In genomic region chr13:114140909-114141255, GRCh38 we compare ENCODE assay signal across 14 cellular contexts. TPM values are rescaled to one million over a fixed set of nuclear protein-coding genes. Genes with fewer than 3 reads are reported as not detected.
DNase-seq lines count a peak whose midpoint lies in the region; ATAC-seq and TF ChIP-seq lines count a peak whose summit lies in the region.
"Had no signal": no experiment of that assay in that cellular context is flagged by ENCODE, and none has a peak within 500 bp of the region (broad histone marks: within the 10 kb centered on the region; RNA-seq: fewer than 3 reads in every experiment).

No MANE protein-coding gene starts in this region.

- peaks cover 13% of the 10 kb centered on the region for H3K4me1 Mint-ChIP-seq in stimulated activated memory B cell treated with anti-CD40 and anti-IgM and Interleukin-4, amounts not matched to agents 10 μg/mL and 1 μg/mL and 100 μg/mL, for 72 hours
- peaks cover 8% of the 10 kb centered on the region for H3K4me1 Mint-ChIP-seq in endothelial cell (ENCODE audit: unreplicated experiment)

- TF ChIP-seq CTCF in left ventricle myocardium inferior (IDR thresholded peaks at IDR 0.05; ENCODE audit: borderline replicate concordance) (no peak), endothelial cell (IDR thresholded peaks at IDR 0.05; ENCODE audit: unreplicated experiment) (no peak)

- H3K9me3 ChIP-seq in left ventricle myocardium inferior (replicated peaks) = no peaks in the 10 kb centered on the region

- H3K27ac ChIP-seq in left ventricle myocardium inferior (replicated peaks) = no peak overlapping the region
- no peak overlapping the region for H3K27ac ChIP-seq in substantia nigra (ENCODE audit: low read depth, low read length, poor library complexity, severe bottlenecking)

- ATAC-seq in Right ventricle myocardium superior (ENCODE audit: poor library complexity) = peak; percentile 45
- ATAC-seq in activated naive CD4-positive, alpha-beta T cell treated with anti-CD3 and anti-CD28 coated beads, Interleukin-2, amount 50 U/mL, for 72 hours = peak; percentile 48 to 53
- ATAC-seq in stimulated activated memory B cell treated with anti-CD40 and anti-IgM and Interleukin-4, amounts not matched to agents 10 μg/mL and 1 μg/mL and 100 μg/mL, for 72 hours = peak; percentile 83

- intact Hi-C loops in Right ventricle myocardium superior (cut with DNase I) = no loop called here
- intact Hi-C loops in left ventricle myocardium inferior (cut with micrococcal nuclease) = no loop called here

- H3K27ac Mint-ChIP-seq in activated naive CD4-positive, alpha-beta T cell treated with anti-CD3 and anti-CD28 coated beads, Interleukin-2, amount 50 U/mL, for 72 hours = no peak overlapping the region
- H3K27ac Mint-ChIP-seq in stimulated activated memory B cell treated with anti-CD40 and anti-IgM and Interleukin-4, amounts not matched to agents 10 μg/mL and 1 μg/mL and 100 μg/mL, for 72 hours = no peak overlapping the region
- H3K27ac Mint-ChIP-seq in endothelial cell (ENCODE audit: unreplicated experiment) = no peak overlapping the region

- H3K4me3 ChIP-seq in left ventricle myocardium inferior = no peak overlapping the region

- no peak for DNase-seq in Right ventricle myocardium superior
- DNase-seq in left ventricle myocardium inferior = no peak
- peak; percentile 36 for DNase-seq in RPMI8226
- no peak for DNase-seq in activated naive CD4-positive, alpha-beta T cell treated with anti-CD3 and anti-CD28 coated beads, Interleukin-2, amount 50 U/mL, for 72 hours (ENCODE audit: low spot score in 2 of 2)
- no peak for DNase-seq in CD1c-positive myeloid dendritic cell (ENCODE audit: extremely low spot score)
- DNase-seq in endothelial cell (ENCODE audit: low spot score) = no peak
- no peak for DNase-seq in substantia nigra (lab: John Stamatoyannopoulos, UW)
- DNase-seq: caudate nucleus, NCI-H1092 treated with DMSO at 0.1 percent for 48 hours had no signal

- peaks cover 0 to 4% of the 10 kb centered on the region in 2 donors for H3K36me3 Mint-ChIP-seq in activated naive CD4-positive, alpha-beta T cell treated with anti-CD3 and anti-CD28 coated beads, Interleukin-2, amount 50 U/mL, for 72 hours
- H3K36me3 Mint-ChIP-seq in stimulated activated memory B cell treated with anti-CD40 and anti-IgM and Interleukin-4, amounts not matched to agents 10 μg/mL and 1 μg/mL and 100 μg/mL, for 72 hours = no peaks in the 10 kb centered on the region
- H3K36me3 Mint-ChIP-seq in endothelial cell (ENCODE audit: low read depth, unreplicated experiment) = peaks cover 7% of the 10 kb centered on the region
- H3K36me3 Mint-ChIP-seq: CD14-positive monocyte had no signal

- H3K9me3 Mint-ChIP-seq in activated naive CD4-positive, alpha-beta T cell treated with anti-CD3 and anti-CD28 coated beads, Interleukin-2, amount 50 U/mL, for 72 hours = peaks cover 0 to 4% of the 10 kb centered on the region in 2 donors
- H3K9me3 Mint-ChIP-seq in stimulated activated memory B cell treated with anti-CD40 and anti-IgM and Interleukin-4, amounts not matched to agents 10 μg/mL and 1 μg/mL and 100 μg/mL, for 72 hours = no peaks in the 10 kb centered on the region
- no peaks in the 10 kb centered on the region for H3K9me3 Mint-ChIP-seq in endothelial cell (ENCODE audit: unreplicated experiment)

- H3K4me1 ChIP-seq in left ventricle myocardium inferior = no peaks in the 10 kb centered on the region

- H3K27me3 Mint-ChIP-seq in stimulated activated memory B cell treated with anti-CD40 and anti-IgM and Interleukin-4, amounts not matched to agents 10 μg/mL and 1 μg/mL and 100 μg/mL, for 72 hours = no peaks in the 10 kb centered on the region
- H3K27me3 Mint-ChIP-seq in endothelial cell (ENCODE audit: unreplicated experiment) = no peaks in the 10 kb centered on the region

- no peaks in the 10 kb centered on the region for H3K27me3 ChIP-seq in left ventricle myocardium inferior (ENCODE audit: low read depth)

- H3K36me3 ChIP-seq in left ventricle myocardium inferior = no peaks in the 10 kb centered on the region

- no peak overlapping the region for H3K4me3 Mint-ChIP-seq in stimulated activated memory B cell treated with anti-CD40 and anti-IgM and Interleukin-4, amounts not matched to agents 10 μg/mL and 1 μg/mL and 100 μg/mL, for 72 hours
- H3K4me3 Mint-ChIP-seq in endothelial cell (ENCODE audit: unreplicated experiment) = no peak overlapping the region

RNA-seq across cellular contexts. Expression of gene RASA3, which starts 8.5 kb away (rescaled TPM):
- 11.2 TPM for total RNA-seq in Right ventricle myocardium superior
- 9.5 TPM for total RNA-seq in left ventricle myocardium inferior
- 10 to 100 TPM; 39.4 to 44.1 TPM for total RNA-seq in activated naive CD4-positive, alpha-beta T cell treated with anti-CD3 and anti-CD28 coated beads, Interleukin-2, amount 50 U/mL, for 72 hours
- total RNA-seq in endothelial cell (ENCODE audit: unreplicated experiment) = 34.0 TPM

RNA-seq across cellular contexts. Expression of gene CFAP97D2, which starts 38.2 kb away (rescaled TPM):
- total RNA-seq in Right ventricle myocardium superior = not detected
- not detected for total RNA-seq in left ventricle myocardium inferior
- total RNA-seq in activated naive CD4-positive, alpha-beta T cell treated with anti-CD3 and anti-CD28 coated beads, Interleukin-2, amount 50 U/mL, for 72 hours = not detected
- total RNA-seq in endothelial cell (ENCODE audit: unreplicated experiment) = not detected
- total RNA-seq: fibroblast of villous mesenchyme, H4, lower leg skin had no signal
